In genomic region chrX:51406688-51407519, GRCh38 we compare ENCODE assay signal across 20 cellular contexts.
DNase-seq lines count a peak whose midpoint lies in the region; ATAC-seq, FAIRE-seq and TF ChIP-seq lines count a peak whose summit lies in the region.
"Had no signal": no experiment of that assay in that cellular context is flagged by ENCODE, and none has a peak within 500 bp of the region (broad histone marks: within the 10 kb centered on the region; RNA-seq: fewer than 3 reads in every experiment).

No MANE protein-coding gene starts in this region.

- H3K36me3 ChIP-seq in HepG2 (replicated peaks in 1 of 2; ENCODE audit: control insufficient read depth in 1 of 2, insufficient read depth in 2 of 2, low read length in 2 of 2) (no peaks in the 10 kb centered on the region), testis (ENCODE audit: low read depth, missing control alignments) (no peaks in the 10 kb centered on the region)
- H3K36me3 ChIP-seq: BLaER1 treated with 17β-estradiol and CSF1 and Interleukin-3, amounts not matched to agents 10 nM and 100 nM had no signal

- H3K9me3 ChIP-seq in HepG2 (ENCODE audit: low read length) (no peaks in the 10 kb centered on the region), testis (no peaks in the 10 kb centered on the region)
- H3K9me3 ChIP-seq: A549, Caco-2 had no signal

- BruUV-seq in HepG2 (replicated peaks; lab: Mats Ljungman, UMichigan), result no TSS peak

- TF ChIP-seq POLR2A in HepG2 (IDR thresholded peaks at IDR 0.05; ENCODE audit: insufficient read depth in 1 of 2, low read depth in 2 of 2, low read length in 2 of 2), result no peak
- no peak for TF ChIP-seq POLR2A in testis (IDR thresholded peaks at IDR 0.05)

- H3K9ac ChIP-seq in HepG2 (ENCODE audit: insufficient read depth, low read depth, low read length), result no peak overlapping the region
- H3K9ac ChIP-seq: BLaER1 treated with 17β-estradiol and CSF1 and Interleukin-3, amounts not matched to agents 10 nM and 100 nM had no signal

- DNase-seq in Right ventricle myocardium inferior (ENCODE audit: missing footprints) (peak; percentile 37), left ventricle myocardium superior (no peak), HepG2 (ENCODE audit: low spot score) (no peak), testis (peak; percentile 77), COR-L47 (lab: John Stamatoyannopoulos, UW) (no peak)
- no peak for DNase-seq in activated CD8-positive, alpha-beta T cell treated with anti-CD3 and anti-CD28 coated beads, Interleukin-2, amount 10 ng/mL, durations not matched to agents 7 days and 5 days
- DNase-seq: Caco-2; CD8-positive, alpha-beta T cell; GDM1; H9; KG1 had no signal

- intact Hi-C loops in Right ventricle myocardium inferior (cut with DNase I), result no loop called here
- intact Hi-C loops in left ventricle myocardium superior (cut with micrococcal nuclease), result no loop called here
- intact Hi-C loops in HepG2 (cut with micrococcal nuclease; ENCODE audit: unreplicated experiment), result no loop called here
- intact Hi-C loops in testis (cut with DNase I; ENCODE audit: low total_unique reads), result no loop called here

- WGBS in HepG2 (ENCODE audit: low lambda C conversion rate), result 93% methylated on average over 5 of the region's 54 CpGs
- WGBS in testis, 2 donors, result 75 to 86% methylated on average over 7 to 47 of the region's 54 CpGs

- TF ChIP-seq CTCF in HepG2 (CRISPR knock-in tag; IDR thresholded peaks at IDR 0.05) (no peak), testis (IDR thresholded peaks at IDR 0.05) (no peak)

- H3K4me3 ChIP-seq in HepG2 (replicated peaks in 1 of 3; ENCODE audit: insufficient read depth in 1 of 3, low read depth in 2 of 3, low read length in 3 of 3) (no peak overlapping the region), testis (peak overlapping the region; percentile 12 to 29)
- H3K4me3 ChIP-seq: A549; BLaER1 treated with 17β-estradiol and CSF1 and Interleukin-3, amounts not matched to agents 10 nM and 100 nM; GM23338 had no signal

- H3K36me3 Mint-ChIP-seq in activated CD8-positive, alpha-beta T cell treated with anti-CD3 and anti-CD28 coated beads, Interleukin-2, amount 10 ng/mL, durations not matched to agents 7 days and 5 days (ENCODE audit: low read depth), result no peaks in the 10 kb centered on the region
- H3K36me3 Mint-ChIP-seq: IgD-negative memory B cell had no signal

- TF ChIP-seq RAD21 in HepG2 (CRISPR knock-in tag; IDR thresholded peaks at IDR 0.05), result no peak

- FAIRE-seq in HepG2 (lab: Jason Lieb, UNC), result no peak
- FAIRE-seq: A549, D721Med, HTR-8/SVneo had no signal

- no peaks in the 10 kb centered on the region for H4K20me1 ChIP-seq in HepG2 (ENCODE audit: insufficient read depth, low read length)
- H4K20me1 ChIP-seq: BLaER1 treated with 17β-estradiol and CSF1 and Interleukin-3, amounts not matched to agents 10 nM and 100 nM had no signal

- H3K4me3 Mint-ChIP-seq in activated CD8-positive, alpha-beta T cell treated with anti-CD3 and anti-CD28 coated beads, Interleukin-2, amount 10 ng/mL, durations not matched to agents 7 days and 5 days, result no peak overlapping the region
- H3K4me3 Mint-ChIP-seq: B cell; CD8-positive, alpha-beta T cell; GM23338; H9 had no signal

- H3K4me1 ChIP-seq in HepG2 (ENCODE audit: insufficient read depth, low read length) (no peaks in the 10 kb centered on the region), testis (no peaks in the 10 kb centered on the region)
- H3K4me1 ChIP-seq: A549; BLaER1 treated with 17β-estradiol and CSF1 and Interleukin-3, amounts not matched to agents 10 nM and 100 nM; Caco-2 had no signal

- no peaks in the 10 kb centered on the region for H3K79me2 ChIP-seq in HepG2 (ENCODE audit: insufficient read depth, low read length)

- in situ Hi-C loops in HepG2 (cut with HindIII; ENCODE audit: extremely low pct_ligation_motif_present, low pct_unique_long_range_greater_than_20kb), result no loop called here

- CTCF ChIA-PET in HepG2 (lab: Yijun Ruan, JAX; ENCODE audit: low intra/inter-chr PET ratio, low total read pairs), result no interaction called here
- CTCF ChIA-PET in activated CD8-positive, alpha-beta T cell treated with anti-CD3 and anti-CD28 coated beads, Interleukin-2, amount 10 ng/mL, durations not matched to agents 7 days and 5 days (lab: Charles Lee), result no interaction called here

- no peaks in the 10 kb centered on the region for H3K9me3 Mint-ChIP-seq in activated CD8-positive, alpha-beta T cell treated with anti-CD3 and anti-CD28 coated beads, Interleukin-2, amount 10 ng/mL, durations not matched to agents 7 days and 5 days (ENCODE audit: insufficient read depth)
- H3K9me3 Mint-ChIP-seq: CD8-positive, alpha-beta T cell had no signal

- no peak overlapping the region for H3K27ac ChIP-seq in HepG2 (ENCODE audit: extremely low read length, insufficient read depth, low read length)
- no peak overlapping the region for H3K27ac ChIP-seq in testis
- H3K27ac ChIP-seq: 22Rv1; A549; BLaER1 treated with 17β-estradiol and CSF1 and Interleukin-3, amounts not matched to agents 10 nM and 100 nM had no signal

- H3K27ac Mint-ChIP-seq in activated CD8-positive, alpha-beta T cell treated with anti-CD3 and anti-CD28 coated beads, Interleukin-2, amount 10 ng/mL, durations not matched to agents 7 days and 5 days, result no peak overlapping the region
- H3K27ac Mint-ChIP-seq: B cell; CD8-positive, alpha-beta T cell; GM23338; H9; IgD-negative memory B cell had no signal

- no peaks in the 10 kb centered on the region for H3K27me3 Mint-ChIP-seq in activated CD8-positive, alpha-beta T cell treated with anti-CD3 and anti-CD28 coated beads, Interleukin-2, amount 10 ng/mL, durations not matched to agents 7 days and 5 days (ENCODE audit: low read depth)
- H3K27me3 Mint-ChIP-seq: B cell, IgD-negative memory B cell had no signal

- no peak overlapping the region for H3K4me2 ChIP-seq in HepG2 (ENCODE audit: low read depth, low read length)
- H3K4me2 ChIP-seq: A549; BLaER1 treated with 17β-estradiol and CSF1 and Interleukin-3, amounts not matched to agents 10 nM and 100 nM; GM23338 had no signal

- POLR2A ChIA-PET in HepG2 (lab: Yijun Ruan, JAX), result no interaction called here
- POLR2A ChIA-PET in activated CD8-positive, alpha-beta T cell treated with anti-CD3 and anti-CD28 coated beads, Interleukin-2, amount 10 ng/mL, durations not matched to agents 7 days and 5 days (lab: Charles Lee), result no interaction called here

- TF ChIP-seq EP300 in HepG2 (IDR thresholded peaks at IDR 0.05; ENCODE audit: low read depth in 2 of 2, low read length in 2 of 2), result no peak
- TF ChIP-seq EP300 in HepG2 (CRISPR knock-in tag; IDR thresholded peaks at IDR 0.05; ENCODE audit: borderline replicate concordance), result no peak

- H3K27me3 ChIP-seq in HepG2 (ENCODE audit: control insufficient read depth in 1 of 2, insufficient read depth in 2 of 2, low read length in 2 of 2), result no peaks in the 10 kb centered on the region
- no peaks in the 10 kb centered on the region for H3K27me3 ChIP-seq in testis

- H3K4me1 Mint-ChIP-seq in activated CD8-positive, alpha-beta T cell treated with anti-CD3 and anti-CD28 coated beads, Interleukin-2, amount 10 ng/mL, durations not matched to agents 7 days and 5 days (ENCODE audit: low read depth), result no peaks in the 10 kb centered on the region
- H3K4me1 Mint-ChIP-seq: B cell, IgD-negative memory B cell had no signal

- ATAC-seq in Right ventricle myocardium inferior (no peak), left ventricle myocardium superior (no peak), HepG2 (no peak), esophagus mucosa (no peak)
- ATAC-seq in activated CD8-positive, alpha-beta T cell treated with anti-CD3 and anti-CD28 coated beads, Interleukin-2, amount 10 ng/mL, durations not matched to agents 7 days and 5 days, result no peak
- ATAC-seq: A549; CD8-positive, alpha-beta T cell had no signal

- H2AFZ ChIP-seq in HepG2 (ENCODE audit: low read length), result no peak overlapping the region
- H2AFZ ChIP-seq: GM23338 had no signal

TF ChIP-seq in HepG2, 621 proteins besides CTCF, POLR2A, EP300 and RAD21:
- TF ChIP-seq ZMYM2 (CRISPR knock-in tag; IDR thresholded peaks at IDR 0.05), result no peak
- 0 out of 2 replicates have a peak, but pooled peaks have one; percentile 6 for TF ChIP-seq MNT (IDR thresholded peaks at IDR 0.05)

Comparison
In these comparisons a context has a peak if more than half of its experiments do, and no peak if none do; other contexts are left out.
1. DNase-seq: peak in Right ventricle myocardium inferior (single experiment) and testis (single experiment); none in left ventricle myocardium superior (single experiment), HepG2 (single experiment), activated CD8-positive, alpha-beta T cell treated with anti-CD3 and anti-CD28 coated beads, Interleukin-2, amount 10 ng/mL, durations not matched to agents 7 days and 5 days (single experiment) and COR-L47 (single experiment).
2. H3K4me3 ChIP-seq: peak in testis (2 of 2); none in HepG2 (0 of 3).